Comparison of ENCODE assay signal across 25 cellular contexts in genomic region chr22:45298934-45299505, GRCh38. TPM values are rescaled to one million over a fixed set of nuclear protein-coding genes. Genes with fewer than 3 reads are reported as not detected.
"Had no signal": no experiment of that assay in that cellular context is flagged by ENCODE, and none has a peak within 500 bp of the region (broad histone marks: within the 10 kb centered on the region; RNA-seq: fewer than 3 reads in every experiment).

No MANE protein-coding gene starts in this region.

- H3K4me2 ChIP-seq: hepatocyte had no signal

- H3K4me1 Mint-ChIP-seq: nephron had no signal

- ATAC-seq: activated CD8-positive, alpha-beta T cell treated with anti-CD3 and anti-CD28 coated beads for 36 hours; lower lobe of right lung; stimulated activated naive CD8-positive, alpha-beta T cell treated with anti-CD3 and anti-CD28 coated beads, Interleukin-15, Interleukin-2, amounts not matched to agents 100 U/mL and 50 U/mL, for 24 hours had no signal

- H3K9me3 Mint-ChIP-seq: activated CD4-positive, alpha-beta T cell treated with anti-CD3 and anti-CD28 coated beads, Interleukin-2, amount 10 ng/mL, durations not matched to agents 24 days and 14 days; activated CD8-positive, alpha-beta T cell treated with anti-CD3 and anti-CD28 coated beads for 36 hours; activated T-cell treated with anti-CD3 and anti-CD28 coated beads, Interleukin-2, amount 50 U/mL, for 24 hours; activated T-helper 2 cell treated with anti-CD3 and anti-CD28 coated beads, Interferon-gamma antibody, Interleukin-2, Interleukin-4, amounts not matched to agents 10 μg/mL and 5 μg/mL and 100 μg/mL, durations not matched to agents 14 hours and 24 hours and 36 hours; nephron had no signal

- DNase-seq: activated CD4-positive, alpha-beta T cell treated with anti-CD3 and anti-CD28 coated beads, Interleukin-2, amount 10 ng/mL, durations not matched to agents 24 days and 14 days; activated CD8-positive, alpha-beta T cell treated with anti-CD3 and anti-CD28 coated beads for 36 hours; activated naive CD4-positive, alpha-beta T cell treated with anti-CD3 and anti-CD28 coated beads, Interleukin-2, amount 50 U/mL, for 16 hours; activated T-cell treated with anti-CD3 and anti-CD28 coated beads, Interleukin-2, amount 50 U/mL, for 24 hours; amniotic stem cell; foreskin fibroblast; lower lobe of right lung; occipital lobe; stimulated activated CD4-positive, alpha-beta T cell treated with anti-CD3 and anti-CD28 coated beads, Interleukin-12 subunit alpha, Interleukin-12 subunit beta, amount 100 ng/mL, for 4 hours; stimulated activated CD4-positive, alpha-beta T cell treated with anti-CD3 and anti-CD28 coated beads, Interleukin-1b, Interleukin-23, amount 100 ng/mL, for 48 hours; stimulated activated CD8-positive, alpha-beta memory T cell treated with anti-CD3 and anti-CD28 coated beads, Interleukin-4, amount 100 ng/mL, for 48 hours; stimulated activated naive CD8-positive, alpha-beta T cell treated with anti-CD3 and anti-CD28 coated beads, Interleukin-15, Interleukin-2, amounts not matched to agents 100 U/mL and 50 U/mL, for 24 hours; substantia nigra; T1000; uterus had no signal

- H3K36me3 ChIP-seq: cardiac muscle cell, lower lobe of right lung, tibial nerve, uterus had no signal

- H3K27ac Mint-ChIP-seq: activated CD4-positive, alpha-beta T cell treated with anti-CD3 and anti-CD28 coated beads, Interleukin-2, amount 10 ng/mL, durations not matched to agents 24 days and 14 days; activated CD8-positive, alpha-beta T cell treated with anti-CD3 and anti-CD28 coated beads for 36 hours; activated T-helper 2 cell treated with anti-CD3 and anti-CD28 coated beads, Interferon-gamma antibody, Interleukin-2, Interleukin-4, amounts not matched to agents 10 μg/mL and 5 μg/mL and 100 μg/mL, durations not matched to agents 14 hours and 24 hours and 36 hours; nephron had no signal

- H3K27me3 ChIP-seq: cardiac muscle cell, hepatocyte, uterus had no signal

- H3K9me3 ChIP-seq: lower lobe of right lung, tibial nerve, uterus had no signal

- FAIRE-seq: keratinocyte had no signal

- H3K4me1 ChIP-seq: lower lobe of right lung, tibial nerve, uterus had no signal

- H3K4me3 ChIP-seq: cardiac muscle cell, hepatocyte, lower lobe of right lung, tibial nerve, uterus had no signal

- H3K27me3 Mint-ChIP-seq: activated CD4-positive, alpha-beta T cell treated with anti-CD3 and anti-CD28 coated beads, Interleukin-2, amount 10 ng/mL, durations not matched to agents 24 days and 14 days; activated CD8-positive, alpha-beta T cell treated with anti-CD3 and anti-CD28 coated beads for 36 hours; activated T-cell treated with anti-CD3 and anti-CD28 coated beads, Interleukin-2, amount 50 U/mL, for 24 hours had no signal

- H2AFZ ChIP-seq: hepatocyte had no signal

- H3K4me3 Mint-ChIP-seq: activated CD4-positive, alpha-beta T cell treated with anti-CD3 and anti-CD28 coated beads, Interleukin-2, amount 10 ng/mL, durations not matched to agents 24 days and 14 days; activated CD8-positive, alpha-beta T cell treated with anti-CD3 and anti-CD28 coated beads for 36 hours; activated T-cell treated with anti-CD3 and anti-CD28 coated beads, Interleukin-2, amount 50 U/mL, for 24 hours; nephron had no signal

- H3K79me2 ChIP-seq: hepatocyte had no signal

- H3K27ac ChIP-seq: cardiac muscle cell, epithelial cell of prostate, hepatocyte, lower lobe of right lung, tibial nerve, uterus had no signal

RNA-seq across cellular contexts. Expression of gene UPK3A, which starts 14.3 kb away (rescaled TPM):
- total RNA-seq: activated CD4-positive, alpha-beta T cell treated with anti-CD3 and anti-CD28 coated beads, Interleukin-2, amount 10 ng/mL, durations not matched to agents 24 days and 14 days; activated CD8-positive, alpha-beta T cell treated with anti-CD3 and anti-CD28 coated beads for 36 hours; activated T-helper 2 cell treated with anti-CD3 and anti-CD28 coated beads, Interferon-gamma antibody, Interleukin-2, Interleukin-4, amounts not matched to agents 10 μg/mL and 5 μg/mL and 100 μg/mL, durations not matched to agents 14 hours and 24 hours and 36 hours; dermis microvascular lymphatic vessel endothelial cell; lower lobe of right lung; occipital lobe; posterior vena cava; T-helper 1 cell treated with Interleukin-12 subunit alpha and Interleukin-12 subunit beta and Interleukin-4 antibody, amounts not matched to agents 30 ng/mL and 1 ng/mL, for 36 hours; tibial nerve; uterus had no signal
- polyA plus RNA-seq: cardiac muscle cell, keratinocyte had no signal
